In genomic region chr7:32691923-32692815, GRCh38 we compare ENCODE assay signal across 8 cellular contexts.
DNase-seq lines count a peak whose midpoint lies in the region; ATAC-seq and TF ChIP-seq lines count a peak whose summit lies in the region.
"Not testable (repeated sequence)": the region's sequence is repeated elsewhere in the genome, so short reads cannot be mapped to it uniquely, and the experiment has no call there.

No MANE protein-coding gene starts in this region.

- not testable (repeated sequence) for H3K27ac Mint-ChIP-seq in effector memory CD8-positive, alpha-beta T cell
- H3K27ac Mint-ChIP-seq in stimulated activated memory B cell treated with anti-CD40 and anti-IgM and Interleukin-4, amounts not matched to agents 10 μg/mL and 1 μg/mL and 100 μg/mL, for 72 hours = peak overlapping the region; percentile 68

- H3K9me3 Mint-ChIP-seq in effector memory CD8-positive, alpha-beta T cell; stimulated activated memory B cell treated with anti-CD40 and anti-IgM and Interleukin-4, amounts not matched to agents 10 μg/mL and 1 μg/mL and 100 μg/mL, for 72 hours: not testable (repeated sequence)

- not testable (repeated sequence) for H3K9me3 ChIP-seq in right lobe of liver

- not testable (repeated sequence) for H3K36me3 ChIP-seq in right lobe of liver

- peak overlapping the region in 1 of 2 donors; percentile 11 for H3K4me3 Mint-ChIP-seq in effector memory CD8-positive, alpha-beta T cell
- H3K4me3 Mint-ChIP-seq in stimulated activated memory B cell treated with anti-CD40 and anti-IgM and Interleukin-4, amounts not matched to agents 10 μg/mL and 1 μg/mL and 100 μg/mL, for 72 hours = peak overlapping the region; percentile 68

- peak; percentile 2 for DNase-seq in DMS79 treated with DMSO at 0.1 percent for 48 hours (lab: John Stamatoyannopoulos, UW)
- peak; percentile 47 for DNase-seq in NCI-H748 (lab: John Stamatoyannopoulos, UW; ENCODE audit: unreplicated experiment)
- peak; percentile 37 for DNase-seq in activated CD4-positive, alpha-beta T cell treated with anti-CD3 and anti-CD28 coated beads for 48 hours
- DNase-seq in effector memory CD8-positive, alpha-beta T cell = not testable (repeated sequence)
- peak in 2 of 3 donors; percentile 28 to 45 for DNase-seq in right lobe of liver

- not testable (repeated sequence) for H3K4me1 ChIP-seq in right lobe of liver

- H3K4me1 Mint-ChIP-seq in effector memory CD8-positive, alpha-beta T cell (ENCODE audit: low read depth in 2 of 2) = not testable (repeated sequence)
- H3K4me1 Mint-ChIP-seq in stimulated activated memory B cell treated with anti-CD40 and anti-IgM and Interleukin-4, amounts not matched to agents 10 μg/mL and 1 μg/mL and 100 μg/mL, for 72 hours = peaks cover 25% of the 10 kb centered on the region

- not testable (repeated sequence) for TF ChIP-seq POLR2A in right lobe of liver (IDR thresholded peaks at IDR 0.05)

- ATAC-seq in GM21390 (IDR thresholded peaks at IDR 0.05; ENCODE audit: unreplicated experiment) (peak; percentile 84), HG03159 (IDR thresholded peaks at IDR 0.05; ENCODE audit: unreplicated experiment) (peak; percentile 89), right lobe of liver (peak; percentile 77 to 96 (median 86))
- peak; percentile 75 for ATAC-seq in effector memory CD8-positive, alpha-beta T cell (replicated peaks)
- ATAC-seq in stimulated activated memory B cell treated with anti-CD40 and anti-IgM and Interleukin-4, amounts not matched to agents 10 μg/mL and 1 μg/mL and 100 μg/mL, for 72 hours = peak; percentile 89

- H3K27me3 ChIP-seq in right lobe of liver = not testable (repeated sequence)

- not testable (repeated sequence) for H3K27ac ChIP-seq in right lobe of liver

- peaks cover 30 to 43% of the 10 kb centered on the region in 2 donors for H3K27me3 Mint-ChIP-seq in effector memory CD8-positive, alpha-beta T cell
- not testable (repeated sequence) for H3K27me3 Mint-ChIP-seq in stimulated activated memory B cell treated with anti-CD40 and anti-IgM and Interleukin-4, amounts not matched to agents 10 μg/mL and 1 μg/mL and 100 μg/mL, for 72 hours

- H3K4me3 ChIP-seq in right lobe of liver = not testable (repeated sequence)

- not testable (repeated sequence) for H3K36me3 Mint-ChIP-seq in effector memory CD8-positive, alpha-beta T cell (ENCODE audit: insufficient read depth); stimulated activated memory B cell treated with anti-CD40 and anti-IgM and Interleukin-4, amounts not matched to agents 10 μg/mL and 1 μg/mL and 100 μg/mL, for 72 hours

- intact Hi-C loops in right lobe of liver (cut with DNase I) = not testable (repeated sequence)

- TF ChIP-seq CTCF in right lobe of liver (IDR thresholded peaks at IDR 0.05) = peak in 3 of 4 donors; percentile 30 to 40 (median 36)

- 12% methylated on average over 7 of the region's 7 CpGs for WGBS in right lobe of liver (ENCODE audit: insufficient coverage, low coverage, low lambda C conversion rate, missing lambda C conversion rate)
